In the genomic region with DNA sequence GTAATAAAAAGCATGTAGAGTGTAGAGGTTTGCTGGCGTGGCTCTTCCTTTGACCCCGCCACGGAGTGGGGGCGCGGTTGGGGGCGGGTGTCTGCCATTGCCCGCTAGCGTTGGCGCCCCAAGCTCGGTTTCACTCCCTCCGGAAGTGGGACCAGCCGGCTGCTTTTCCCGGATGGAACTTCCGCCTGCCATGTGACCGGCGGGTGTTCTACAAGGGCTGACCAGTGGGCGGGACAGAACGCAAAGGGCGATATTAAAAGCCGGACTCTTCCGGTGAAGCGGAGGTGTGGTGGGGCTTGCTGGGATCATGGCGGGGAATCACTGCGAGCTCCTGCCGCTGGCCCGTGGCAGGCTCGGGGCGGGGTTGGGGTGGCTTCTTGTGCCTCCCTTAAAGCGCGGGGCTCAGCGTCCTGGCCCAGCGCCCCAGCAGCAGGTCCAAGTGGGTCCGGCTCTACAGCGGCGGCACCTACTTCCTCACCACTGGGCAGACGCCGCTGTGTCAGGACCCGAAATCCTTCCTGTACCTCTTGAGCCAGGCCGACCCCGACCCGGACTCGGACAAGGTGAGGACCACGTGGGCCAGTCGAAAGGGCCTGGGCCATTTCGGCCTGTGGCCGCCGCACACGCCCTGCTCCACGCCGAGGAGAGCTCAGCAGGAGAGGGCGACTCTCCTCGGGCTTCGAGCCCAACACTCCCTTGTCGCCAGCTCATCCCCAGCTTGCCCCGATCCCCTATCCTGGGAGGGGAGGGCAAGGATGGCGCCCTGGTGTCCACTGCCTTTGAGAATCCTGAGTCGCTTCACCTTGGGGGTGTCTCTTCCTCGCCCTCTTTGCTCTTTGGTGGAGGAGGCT, we compare ENCODE assay signal across 8 cellular contexts.
DNase-seq lines count a peak whose midpoint lies in the region; ATAC-seq and TF ChIP-seq lines count a peak whose summit lies in the region.

No MANE protein-coding gene starts in this region.

- H3K79me2 ChIP-seq in osteoblast (ENCODE audit: insufficient read depth, low read length) = peaks cover 13% of the 10 kb centered on the region

- H3K4me3 ChIP-seq in osteoblast (ENCODE audit: insufficient read depth, low read length) = peak overlapping the region; percentile 84
- peak overlapping the region; percentile 88 to 91 for H3K4me3 ChIP-seq in testis

- H3K4me1 ChIP-seq in osteoblast (ENCODE audit: insufficient read depth, low read length) (no peaks in the 10 kb centered on the region), testis (no peaks in the 10 kb centered on the region)

- H3K4me2 ChIP-seq in osteoblast (ENCODE audit: insufficient read depth, low read length) = peak overlapping the region; percentile 88

- H3K4me1 Mint-ChIP-seq in activated naive CD8-positive, alpha-beta T cell (ENCODE audit: low read depth) = peaks cover 28% of the 10 kb centered on the region

- H2AFZ ChIP-seq in osteoblast (ENCODE audit: low read length) = peak overlapping the region; percentile 72

- H3K4me3 Mint-ChIP-seq in activated naive CD8-positive, alpha-beta T cell = peak overlapping the region; percentile 96

- intact Hi-C loops in head of caudate nucleus (cut with DNase I) (no loop called here), testis (cut with DNase I; ENCODE audit: low total_unique reads) (no loop called here)

- peak; percentile 67 for TF ChIP-seq POLR2A in testis (IDR thresholded peaks at IDR 0.05)

- H3K27me3 ChIP-seq in osteoblast (ENCODE audit: insufficient read depth, low read length) (no peaks in the 10 kb centered on the region), testis (no peaks in the 10 kb centered on the region)

- H3K36me3 ChIP-seq in osteoblast (ENCODE audit: insufficient read depth, low read length) (peaks cover 6% of the 10 kb centered on the region), testis (ENCODE audit: low read depth, missing control alignments) (no peaks in the 10 kb centered on the region)

- H4K20me1 ChIP-seq in osteoblast (ENCODE audit: insufficient read depth, low read length) = no peaks in the 10 kb centered on the region

- H3K36me3 Mint-ChIP-seq in activated naive CD8-positive, alpha-beta T cell = no peaks in the 10 kb centered on the region

- POLR2A ChIA-PET in HEK293T (lab: Yijun Ruan, JAX) = interaction anchor here (0.8 to 2.0 kb wide), 6 partner anchors 13 to 344 kb away, joined by 3 to 5 read pairs (median 3); a partner anchor contains a TSS

- TF ChIP-seq CTCF in osteoblast (IDR thresholded peaks at IDR 0.05; ENCODE audit: extremely low read depth, low read depth, low read length) (no peak), testis (IDR thresholded peaks at IDR 0.05) (no peak)

- 0 to 1% methylated on average over 27 to 46 of the region's 58 CpGs for WGBS in testis, 2 donors

- H3K27ac Mint-ChIP-seq in activated naive CD8-positive, alpha-beta T cell = peak overlapping the region; percentile 92

- no peaks in the 10 kb centered on the region for H3K9me3 Mint-ChIP-seq in activated naive CD8-positive, alpha-beta T cell (ENCODE audit: low read depth)

- peak; percentile 97 for ATAC-seq in SK-N-SH treated with all-trans-retinoic acid at 6 μM for 48 hours

- DNase-seq in GDM1 (lab: John Stamatoyannopoulos, UW) (peak; percentile 83), HEK293T (ENCODE audit: extremely low spot score) (peak; percentile 99), NCI-H1092 (lab: John Stamatoyannopoulos, UW) (peak; percentile 96), head of caudate nucleus (peak; percentile 89 to 99 (median 96)), osteoblast (ENCODE audit: insufficient read length, low spot score, missing footprints) (peak; percentile 100), testis (peak; percentile 97)

- H3K27ac ChIP-seq in osteoblast (ENCODE audit: low read depth, low read length) (peak overlapping the region; percentile 70), testis (peak overlapping the region; percentile 57 to 61)

- CTCF ChIA-PET in HEK293T (lab: Yijun Ruan, JAX) = no interaction called here

- H3K9me3 ChIP-seq in osteoblast (ENCODE audit: low read depth, low read length) (no peaks in the 10 kb centered on the region), testis (no peaks in the 10 kb centered on the region)

- H3K27me3 Mint-ChIP-seq in activated naive CD8-positive, alpha-beta T cell = no peaks in the 10 kb centered on the region

TF ChIP-seq in HEK293T, 16 proteins besides CTCF, POLR2A, EP300 and RAD21:
- TF ChIP-seq TARDBP (IDR thresholded peaks at IDR 0.05) (no peak), CTBP1 (IDR thresholded peaks at IDR 0.05; ENCODE audit: borderline replicate concordance) (peak; percentile 66; the same call in 1 of the 2 replicates), SP1 (IDR thresholded peaks at IDR 0.05) (no peak), ARNT (IDR thresholded peaks at IDR 0.05) (no peak), NFRKB (IDR thresholded peaks at IDR 0.05) (peak; percentile 28; the same call in 1 of the 2 replicates), FOXA1 (IDR thresholded peaks at IDR 0.05) (no peak), L3MBTL2 (conservative IDR thresholded peaks at IDR 0.05) (peak; percentile 37; the same call in 1 of the 2 replicates), ELF4 (IDR thresholded peaks at IDR 0.05) (peak; percentile 52), FOXM1 (IDR thresholded peaks at IDR 0.05; ENCODE audit: borderline replicate concordance) (peak; percentile 59; the same call in 1 of the 2 replicates)
- TF ChIP-seq, protein P1, sequence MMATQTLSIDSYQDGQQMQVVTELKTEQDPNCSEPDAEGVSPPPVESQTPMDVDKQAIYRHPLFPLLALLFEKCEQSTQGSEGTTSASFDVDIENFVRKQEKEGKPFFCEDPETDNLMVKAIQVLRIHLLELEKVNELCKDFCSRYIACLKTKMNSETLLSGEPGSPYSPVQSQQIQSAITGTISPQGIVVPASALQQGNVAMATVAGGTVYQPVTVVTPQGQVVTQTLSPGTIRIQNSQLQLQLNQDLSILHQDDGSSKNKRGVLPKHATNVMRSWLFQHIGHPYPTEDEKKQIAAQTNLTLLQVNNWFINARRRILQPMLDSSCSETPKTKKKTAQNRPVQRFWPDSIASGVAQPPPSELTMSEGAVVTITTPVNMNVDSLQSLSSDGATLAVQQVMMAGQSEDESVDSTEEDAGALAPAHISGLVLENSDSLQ (IDR thresholded peaks at IDR 0.05) = peak; percentile 85

TF ChIP-seq in SK-N-SH treated with all-trans-retinoic acid at 6 μM for 48 hours, 23 proteins besides CTCF, POLR2A, EP300 and RAD21 (continues in another document):
- no peak for TF ChIP-seq BACH2 (CRISPR knock-in tag; IDR thresholded peaks at IDR 0.05; ENCODE audit: borderline replicate concordance)
- 0 out of 2 replicates have a peak, but pooled peaks have one; percentile 45 for TF ChIP-seq ZNF565 (CRISPR knock-in tag; conservative IDR thresholded peaks at IDR 0.05; ENCODE audit: low read depth)
- no peak for TF ChIP-seq ARNTL (CRISPR knock-in tag; IDR thresholded peaks at IDR 0.05; ENCODE audit: borderline replicate concordance, low read depth)
- TF ChIP-seq, protein P2, sequence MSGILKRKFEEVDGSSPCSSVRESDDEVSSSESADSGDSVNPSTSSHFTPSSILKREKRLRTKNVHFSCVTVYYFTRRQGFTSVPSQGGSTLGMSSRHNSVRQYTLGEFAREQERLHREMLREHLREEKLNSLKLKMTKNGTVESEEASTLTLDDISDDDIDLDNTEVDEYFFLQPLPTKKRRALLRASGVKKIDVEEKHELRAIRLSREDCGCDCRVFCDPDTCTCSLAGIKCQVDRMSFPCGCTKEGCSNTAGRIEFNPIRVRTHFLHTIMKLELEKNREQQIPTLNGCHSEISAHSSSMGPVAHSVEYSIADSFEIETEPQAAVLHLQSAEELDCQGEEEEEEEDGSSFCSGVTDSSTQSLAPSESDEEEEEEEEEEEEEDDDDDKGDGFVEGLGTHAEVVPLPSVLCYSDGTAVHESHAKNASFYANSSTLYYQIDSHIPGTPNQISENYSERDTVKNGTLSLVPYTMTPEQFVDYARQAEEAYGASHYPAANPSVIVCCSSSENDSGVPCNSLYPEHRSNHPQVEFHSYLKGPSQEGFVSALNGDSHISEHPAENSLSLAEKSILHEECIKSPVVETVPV (CRISPR knock-in tag; IDR thresholded peaks at IDR 0.05) = 0 out of 2 replicates have a peak, but pooled peaks have one; percentile 17
- TF ChIP-seq, protein P3, sequence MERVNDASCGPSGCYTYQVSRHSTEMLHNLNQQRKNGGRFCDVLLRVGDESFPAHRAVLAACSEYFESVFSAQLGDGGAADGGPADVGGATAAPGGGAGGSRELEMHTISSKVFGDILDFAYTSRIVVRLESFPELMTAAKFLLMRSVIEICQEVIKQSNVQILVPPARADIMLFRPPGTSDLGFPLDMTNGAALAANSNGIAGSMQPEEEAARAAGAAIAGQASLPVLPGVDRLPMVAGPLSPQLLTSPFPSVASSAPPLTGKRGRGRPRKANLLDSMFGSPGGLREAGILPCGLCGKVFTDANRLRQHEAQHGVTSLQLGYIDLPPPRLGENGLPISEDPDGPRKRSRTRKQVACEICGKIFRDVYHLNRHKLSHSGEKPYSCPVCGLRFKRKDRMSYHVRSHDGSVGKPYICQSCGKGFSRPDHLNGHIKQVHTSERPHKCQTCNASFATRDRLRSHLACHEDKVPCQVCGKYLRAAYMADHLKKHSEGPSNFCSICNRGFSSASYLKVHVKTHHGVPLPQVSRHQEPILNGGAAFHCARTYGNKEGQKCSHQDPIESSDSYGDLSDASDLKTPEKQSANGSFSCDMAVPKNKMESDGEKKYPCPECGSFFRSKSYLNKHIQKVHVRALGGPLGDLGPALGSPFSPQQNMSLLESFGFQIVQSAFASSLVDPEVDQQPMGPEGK (CRISPR knock-in tag; IDR thresholded peaks at IDR 0.05; ENCODE audit: borderline replicate concordance) = peak; percentile 67; the same call in 1 of the 2 replicates
- TF ChIP-seq TOX (CRISPR knock-in tag; IDR thresholded peaks at IDR 0.05; ENCODE audit: borderline replicate concordance) = peak; percentile 31; the same call in 1 of the 2 replicates

Comparison
In these comparisons a context has a peak if more than half of its experiments do, and no peak if none do; other contexts are left out.
1. Peak in every context shown above with its lines: DNase-seq, ATAC-seq, H3K4me3 ChIP-seq and H3K27ac ChIP-seq.